1 cellular context compared by ENCODE assay signal in genomic region chr2:240255811-240256703, GRCh38.
A peak's percentile ranks its signal among the peaks of the same experiment; 100 is the strongest.
TF ChIP-seq lines count a peak whose summit lies in the region.

No MANE protein-coding gene starts in this region.

TF ChIP-seq in HepG2, 621 proteins besides CTCF, POLR2A, EP300 and RAD21 (continued from another document and continues in another):
- TF ChIP-seq IRF2 (CRISPR knock-in tag; IDR thresholded peaks at IDR 0.05) (peak; percentile 75), HIVEP1 (CRISPR knock-in tag; IDR thresholded peaks at IDR 0.05) (peak; percentile 66; the same call in 1 of the 2 replicates), ZNF282 (IDR thresholded peaks at IDR 0.05; ENCODE audit: partially characterized antibody) (no peak), NFAT5 (CRISPR knock-in tag; IDR thresholded peaks at IDR 0.05) (no peak), REXO4 (CRISPR knock-in tag; IDR thresholded peaks at IDR 0.05; ENCODE audit: borderline replicate concordance) (no peak), ZNF598 (CRISPR knock-in tag; IDR thresholded peaks at IDR 0.05; ENCODE audit: borderline replicate concordance) (no peak), ZNF766 (CRISPR knock-in tag; IDR thresholded peaks at IDR 0.05; ENCODE audit: borderline replicate concordance) (no peak), ZNF572 (CRISPR knock-in tag; IDR thresholded peaks at IDR 0.05) (0 out of 2 replicates have a peak, but pooled peaks have one; percentile 34), ZNF20 (CRISPR knock-in tag; IDR thresholded peaks at IDR 0.05) (no peak), ZIK1 (CRISPR knock-in tag; IDR thresholded peaks at IDR 0.05; ENCODE audit: borderline replicate concordance, low read depth) (no peak), SALL2 (CRISPR knock-in tag; IDR thresholded peaks at IDR 0.05) (no peak), ZNF7 (CRISPR knock-in tag; IDR thresholded peaks at IDR 0.05) (no peak), CHD2 (IDR thresholded peaks at IDR 0.05; ENCODE audit: low read depth, low read length) (no peak), HMGXB4 (CRISPR knock-in tag; IDR thresholded peaks at IDR 0.05; ENCODE audit: borderline replicate concordance in 1 of 2, low read depth in 1 of 2) (peak in 1 of 2 experiments; percentile 68; a peak in 1 of 4 replicates), MYC (CRISPR knock-in tag; IDR thresholded peaks at IDR 0.05; ENCODE audit: borderline replicate concordance) (peak; percentile 48; the same call in 1 of the 2 replicates), CENPX (CRISPR knock-in tag; IDR thresholded peaks at IDR 0.05) (no peak), DR1 (CRISPR knock-in tag; IDR thresholded peaks at IDR 0.05) (no peak; the same call in 1 of the 2 replicates), ZNF292 (CRISPR knock-in tag; IDR thresholded peaks at IDR 0.05; ENCODE audit: borderline replicate concordance, low read depth) (no peak), PCBP1 (IDR thresholded peaks at IDR 0.05; ENCODE audit: borderline replicate concordance, low read depth, low read length) (no peak), MAF1 (CRISPR knock-in tag; IDR thresholded peaks at IDR 0.05; ENCODE audit: borderline replicate concordance) (no peak), ZNF446 (CRISPR knock-in tag; IDR thresholded peaks at IDR 0.05) (no peak), BRD4 (CRISPR knock-in tag; IDR thresholded peaks at IDR 0.05) (peak; percentile 72; the same call in 1 of the 2 replicates), BRCA1 (CRISPR knock-in tag; IDR thresholded peaks at IDR 0.05) (no peak), HDAC6 (IDR thresholded peaks at IDR 0.05; ENCODE audit: low read depth, low read length) (no peak), FOXA3 (CRISPR knock-in tag; IDR thresholded peaks at IDR 0.05) (peak; percentile 49; the same call in 1 of the 2 replicates), ZNF720 (CRISPR knock-in tag; IDR thresholded peaks at IDR 0.05) (no peak), EED (CRISPR knock-in tag; IDR thresholded peaks at IDR 0.05) (0 out of 2 replicates have a peak, but pooled peaks have one; percentile 16), ATF7 (IDR thresholded peaks at IDR 0.05) (no peak), ATF7 (CRISPR knock-in tag; IDR thresholded peaks at IDR 0.05) (no peak), SIX4 (CRISPR knock-in tag; IDR thresholded peaks at IDR 0.05) (peak; percentile 90), MXD3 (CRISPR knock-in tag; IDR thresholded peaks at IDR 0.05) (0 out of 2 replicates have a peak, but pooled peaks have one; percentile 19), BHLHE40 (IDR thresholded peaks at IDR 0.05; ENCODE audit: low read length) (peak; percentile 94), ZNF547 (CRISPR knock-in tag; IDR thresholded peaks at IDR 0.05) (no peak), ZNF431 (CRISPR knock-in tag; IDR thresholded peaks at IDR 0.05; ENCODE audit: borderline replicate concordance, low read depth) (no peak), PRDM10 (CRISPR knock-in tag; IDR thresholded peaks at IDR 0.05; ENCODE audit: low read depth) (peak; percentile 28; the same call in 1 of the 2 replicates), HOXA5 (CRISPR knock-in tag; IDR thresholded peaks at IDR 0.05) (0 out of 2 replicates have a peak, but pooled peaks have one; percentile 35), SCMH1 (CRISPR knock-in tag; IDR thresholded peaks at IDR 0.05; ENCODE audit: borderline replicate concordance) (no peak), SMYD3 (CRISPR knock-in tag; IDR thresholded peaks at IDR 0.05) (no peak), FOXK2 (IDR thresholded peaks at IDR 0.05) (no peak), ZEB1 (IDR thresholded peaks at IDR 0.05; ENCODE audit: insufficient replicate concordance, low read depth) (peak; percentile 93)
- TF ChIP-seq, protein P1, sequence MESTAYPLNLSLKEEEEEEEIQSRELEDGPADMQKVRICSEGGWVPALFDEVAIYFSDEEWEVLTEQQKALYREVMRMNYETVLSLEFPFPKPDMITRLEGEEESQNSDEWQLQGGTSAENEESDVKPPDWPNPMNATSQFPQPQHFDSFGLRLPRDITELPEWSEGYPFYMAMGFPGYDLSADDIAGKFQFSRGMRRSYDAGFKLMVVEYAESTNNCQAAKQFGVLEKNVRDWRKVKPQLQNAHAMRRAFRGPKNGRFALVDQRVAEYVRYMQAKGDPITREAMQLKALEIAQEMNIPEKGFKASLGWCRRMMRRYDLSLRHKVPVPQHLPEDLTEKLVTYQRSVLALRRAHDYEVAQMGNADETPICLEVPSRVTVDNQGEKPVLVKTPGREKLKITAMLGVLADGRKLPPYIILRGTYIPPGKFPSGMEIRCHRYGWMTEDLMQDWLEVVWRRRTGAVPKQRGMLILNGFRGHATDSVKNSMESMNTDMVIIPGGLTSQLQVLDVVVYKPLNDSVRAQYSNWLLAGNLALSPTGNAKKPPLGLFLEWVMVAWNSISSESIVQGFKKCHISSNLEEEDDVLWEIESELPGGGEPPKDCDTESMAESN (CRISPR knock-in tag; conservative IDR thresholded peaks at IDR 0.05) = no peak
- TF ChIP-seq, protein P2, sequence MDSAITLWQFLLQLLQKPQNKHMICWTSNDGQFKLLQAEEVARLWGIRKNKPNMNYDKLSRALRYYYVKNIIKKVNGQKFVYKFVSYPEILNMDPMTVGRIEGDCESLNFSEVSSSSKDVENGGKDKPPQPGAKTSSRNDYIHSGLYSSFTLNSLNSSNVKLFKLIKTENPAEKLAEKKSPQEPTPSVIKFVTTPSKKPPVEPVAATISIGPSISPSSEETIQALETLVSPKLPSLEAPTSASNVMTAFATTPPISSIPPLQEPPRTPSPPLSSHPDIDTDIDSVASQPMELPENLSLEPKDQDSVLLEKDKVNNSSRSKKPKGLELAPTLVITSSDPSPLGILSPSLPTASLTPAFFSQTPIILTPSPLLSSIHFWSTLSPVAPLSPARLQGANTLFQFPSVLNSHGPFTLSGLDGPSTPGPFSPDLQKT (CRISPR knock-in tag; IDR thresholded peaks at IDR 0.05; ENCODE audit: borderline replicate concordance) = no peak
- TF ChIP-seq, protein P3, sequence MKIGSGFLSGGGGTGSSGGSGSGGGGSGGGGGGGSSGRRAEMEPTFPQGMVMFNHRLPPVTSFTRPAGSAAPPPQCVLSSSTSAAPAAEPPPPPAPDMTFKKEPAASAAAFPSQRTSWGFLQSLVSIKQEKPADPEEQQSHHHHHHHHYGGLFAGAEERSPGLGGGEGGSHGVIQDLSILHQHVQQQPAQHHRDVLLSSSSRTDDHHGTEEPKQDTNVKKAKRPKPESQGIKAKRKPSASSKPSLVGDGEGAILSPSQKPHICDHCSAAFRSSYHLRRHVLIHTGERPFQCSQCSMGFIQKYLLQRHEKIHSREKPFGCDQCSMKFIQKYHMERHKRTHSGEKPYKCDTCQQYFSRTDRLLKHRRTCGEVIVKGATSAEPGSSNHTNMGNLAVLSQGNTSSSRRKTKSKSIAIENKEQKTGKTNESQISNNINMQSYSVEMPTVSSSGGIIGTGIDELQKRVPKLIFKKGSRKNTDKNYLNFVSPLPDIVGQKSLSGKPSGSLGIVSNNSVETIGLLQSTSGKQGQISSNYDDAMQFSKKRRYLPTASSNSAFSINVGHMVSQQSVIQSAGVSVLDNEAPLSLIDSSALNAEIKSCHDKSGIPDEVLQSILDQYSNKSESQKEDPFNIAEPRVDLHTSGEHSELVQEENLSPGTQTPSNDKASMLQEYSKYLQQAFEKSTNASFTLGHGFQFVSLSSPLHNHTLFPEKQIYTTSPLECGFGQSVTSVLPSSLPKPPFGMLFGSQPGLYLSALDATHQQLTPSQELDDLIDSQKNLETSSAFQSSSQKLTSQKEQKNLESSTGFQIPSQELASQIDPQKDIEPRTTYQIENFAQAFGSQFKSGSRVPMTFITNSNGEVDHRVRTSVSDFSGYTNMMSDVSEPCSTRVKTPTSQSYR (CRISPR knock-in tag; IDR thresholded peaks at IDR 0.05; ENCODE audit: borderline replicate concordance) = peak; percentile 56; the same call in 1 of the 2 replicates
- TF ChIP-seq, protein P4, sequence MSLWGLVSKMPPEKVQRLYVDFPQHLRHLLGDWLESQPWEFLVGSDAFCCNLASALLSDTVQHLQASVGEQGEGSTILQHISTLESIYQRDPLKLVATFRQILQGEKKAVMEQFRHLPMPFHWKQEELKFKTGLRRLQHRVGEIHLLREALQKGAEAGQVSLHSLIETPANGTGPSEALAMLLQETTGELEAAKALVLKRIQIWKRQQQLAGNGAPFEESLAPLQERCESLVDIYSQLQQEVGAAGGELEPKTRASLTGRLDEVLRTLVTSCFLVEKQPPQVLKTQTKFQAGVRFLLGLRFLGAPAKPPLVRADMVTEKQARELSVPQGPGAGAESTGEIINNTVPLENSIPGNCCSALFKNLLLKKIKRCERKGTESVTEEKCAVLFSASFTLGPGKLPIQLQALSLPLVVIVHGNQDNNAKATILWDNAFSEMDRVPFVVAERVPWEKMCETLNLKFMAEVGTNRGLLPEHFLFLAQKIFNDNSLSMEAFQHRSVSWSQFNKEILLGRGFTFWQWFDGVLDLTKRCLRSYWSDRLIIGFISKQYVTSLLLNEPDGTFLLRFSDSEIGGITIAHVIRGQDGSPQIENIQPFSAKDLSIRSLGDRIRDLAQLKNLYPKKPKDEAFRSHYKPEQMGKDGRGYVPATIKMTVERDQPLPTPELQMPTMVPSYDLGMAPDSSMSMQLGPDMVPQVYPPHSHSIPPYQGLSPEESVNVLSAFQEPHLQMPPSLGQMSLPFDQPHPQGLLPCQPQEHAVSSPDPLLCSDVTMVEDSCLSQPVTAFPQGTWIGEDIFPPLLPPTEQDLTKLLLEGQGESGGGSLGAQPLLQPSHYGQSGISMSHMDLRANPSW (CRISPR knock-in tag; IDR thresholded peaks at IDR 0.05; ENCODE audit: borderline replicate concordance) = no peak; the same call in 1 of the 2 replicates
